1 cellular context compared by ENCODE assay signal in the genomic region with DNA sequence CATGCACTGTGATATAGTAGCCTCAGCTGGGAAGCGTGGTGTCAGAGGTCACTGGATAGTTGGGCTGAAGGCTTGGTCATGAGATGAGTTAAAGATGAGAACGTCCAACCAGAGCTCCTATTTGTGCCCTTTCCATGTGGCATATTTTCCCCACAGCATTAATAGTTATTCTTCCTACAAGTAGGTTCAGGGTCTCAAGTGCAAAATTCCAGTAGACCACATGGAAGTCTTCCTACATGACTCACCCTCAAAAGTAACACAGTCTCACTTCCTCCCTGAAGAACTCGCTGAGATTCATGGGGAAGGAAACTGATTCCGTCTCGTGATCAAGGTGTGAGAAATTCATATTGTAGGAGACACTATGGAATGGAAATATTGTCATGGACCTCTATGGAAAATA.
TF ChIP-seq lines count a peak whose summit lies in the region.

No MANE protein-coding gene starts in this region.

TF ChIP-seq in H1, 55 proteins besides CTCF, POLR2A, EP300 and RAD21 (continued from another document):
- TF ChIP-seq, protein P1, sequence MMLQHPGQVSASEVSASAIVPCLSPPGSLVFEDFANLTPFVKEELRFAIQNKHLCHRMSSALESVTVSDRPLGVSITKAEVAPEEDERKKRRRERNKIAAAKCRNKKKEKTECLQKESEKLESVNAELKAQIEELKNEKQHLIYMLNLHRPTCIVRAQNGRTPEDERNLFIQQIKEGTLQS (IDR thresholded peaks at IDR 0.05; ENCODE audit: insufficient read depth, low read depth, low read length) = no peak
- TF ChIP-seq, protein P2, sequence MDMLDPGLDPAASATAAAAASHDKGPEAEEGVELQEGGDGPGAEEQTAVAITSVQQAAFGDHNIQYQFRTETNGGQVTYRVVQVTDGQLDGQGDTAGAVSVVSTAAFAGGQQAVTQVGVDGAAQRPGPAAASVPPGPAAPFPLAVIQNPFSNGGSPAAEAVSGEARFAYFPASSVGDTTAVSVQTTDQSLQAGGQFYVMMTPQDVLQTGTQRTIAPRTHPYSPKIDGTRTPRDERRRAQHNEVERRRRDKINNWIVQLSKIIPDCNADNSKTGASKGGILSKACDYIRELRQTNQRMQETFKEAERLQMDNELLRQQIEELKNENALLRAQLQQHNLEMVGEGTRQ (IDR thresholded peaks at IDR 0.05; ENCODE audit: low read length) = no peak
- no peak for TF ChIP-seq JUN (IDR thresholded peaks at IDR 0.05; ENCODE audit: low read depth, low read length)
- TF ChIP-seq EGR1 (IDR thresholded peaks at IDR 0.05; ENCODE audit: borderline replicate concordance, low read depth, low read length) = no peak
- no peak for TF ChIP-seq CHD2 (IDR thresholded peaks at IDR 0.05; ENCODE audit: low read length)
- TF ChIP-seq POLR2AphosphoS5 (IDR thresholded peaks at IDR 0.05; ENCODE audit: low read depth, low read length) = no peak
- no peak for TF ChIP-seq BACH1 (IDR thresholded peaks at IDR 0.05; ENCODE audit: low read length)
- no peak for TF ChIP-seq TCF12 (IDR thresholded peaks at IDR 0.05; ENCODE audit: low read depth, low read length)
- no peak for TF ChIP-seq SIN3A (conservative IDR thresholded peaks at IDR 0.05 in 1 of 2, IDR thresholded peaks at IDR 0.05 in 1 of 2; ENCODE audit: low read depth in 1 of 2, low read length in 2 of 2)
- no peak for TF ChIP-seq BCL11A (IDR thresholded peaks at IDR 0.05; ENCODE audit: low read depth in 2 of 2, low read length in 2 of 2)
- no peak for TF ChIP-seq NRF1 (IDR thresholded peaks at IDR 0.05; ENCODE audit: low read depth, low read length)
- TF ChIP-seq HDAC2 (IDR thresholded peaks at IDR 0.05; ENCODE audit: borderline replicate concordance in 1 of 2, low read depth in 2 of 2, low read length in 2 of 2) = no peak
